ENCODE assay signal across 8 cellular contexts in genomic region chr1:66331641-66332523, GRCh38.
DNase-seq lines count a peak whose midpoint lies in the region; ATAC-seq and TF ChIP-seq lines count a peak whose summit lies in the region.

No MANE protein-coding gene starts in this region.

- H3K27ac ChIP-seq in lung (ENCODE audit: low read depth in 1 of 2, low read length in 1 of 2), result peak overlapping the region; percentile 82 to 86

- ATAC-seq in GM18498 (IDR thresholded peaks at IDR 0.05; ENCODE audit: unreplicated experiment), result peak; percentile 21
- peak; percentile 18 for ATAC-seq in HG03571 (IDR thresholded peaks at IDR 0.05; ENCODE audit: unreplicated experiment)
- ATAC-seq in lung (ENCODE audit: insufficient read depth, low FRiP score), result peak; percentile 71

- peak overlapping the region; percentile 71 for H3K4me3 ChIP-seq in WI38 (ENCODE audit: low read depth, low read length)
- peak overlapping the region; percentile 30 for H3K4me3 ChIP-seq in lung

- peak; percentile 44 for DNase-seq in effector CD4-positive, alpha-beta T cell
- DNase-seq in lung (ENCODE audit: low spot score), result peak; percentile 69
- DNase-seq in stimulated activated CD8-positive, alpha-beta memory T cell treated with anti-CD3 and anti-CD28 coated beads, Interleukin-4, amount 100 ng/mL, for 48 hours, result peak; percentile 66
- DNase-seq in KG1 (lab: John Stamatoyannopoulos, UW), result no peak
- DNase-seq in DMS53 treated with DMSO at 0.1 percent for 48 hours (lab: John Stamatoyannopoulos, UW; ENCODE audit: unreplicated experiment), result no peak

- H3K4me1 ChIP-seq in lung (ENCODE audit: control insufficient read depth in 2 of 2, insufficient read depth in 2 of 2, low read length in 2 of 2), result peaks cover 5 to 28% of the 10 kb centered on the region in 2 donors

- no peaks in the 10 kb centered on the region for H3K27me3 ChIP-seq in lung (ENCODE audit: control insufficient read depth, insufficient read depth)

- TF ChIP-seq CTCF in WI38 (IDR thresholded peaks at IDR 0.05; ENCODE audit: low read depth, low read length) (no peak), lung (IDR thresholded peaks at IDR 0.05; ENCODE audit: control extremely low read depth, extremely low read depth) (no peak)

- WGBS in lung, 2 donors, result 1 to 2% methylated on average over 17 of the region's 17 CpGs

- H3K9me3 ChIP-seq in lung (ENCODE audit: control insufficient read depth in 2 of 2, insufficient read depth in 1 of 2, low read length in 1 of 2), result no peaks in the 10 kb centered on the region

- H3K36me3 ChIP-seq in lung (ENCODE audit: control insufficient read depth in 2 of 2, insufficient read depth in 2 of 2, low read length in 2 of 2), result no peaks in the 10 kb centered on the region

Comparison
In these comparisons a context has a peak if more than half of its experiments do, and no peak if none do; other contexts are left out.
1. ATAC-seq: peak in every context shown above with its lines; median percentile 71 in lung; 21 in GM18498; 18 in HG03571.
2. DNase-seq: peak in effector CD4-positive, alpha-beta T cell (single experiment), lung (single experiment) and stimulated activated CD8-positive, alpha-beta memory T cell treated with anti-CD3 and anti-CD28 coated beads, Interleukin-4, amount 100 ng/mL, for 48 hours (single experiment); none in KG1 (single experiment) and DMS53 treated with DMSO at 0.1 percent for 48 hours (single experiment).